ENCODE assay signal across 25 cellular contexts in the genomic region with DNA sequence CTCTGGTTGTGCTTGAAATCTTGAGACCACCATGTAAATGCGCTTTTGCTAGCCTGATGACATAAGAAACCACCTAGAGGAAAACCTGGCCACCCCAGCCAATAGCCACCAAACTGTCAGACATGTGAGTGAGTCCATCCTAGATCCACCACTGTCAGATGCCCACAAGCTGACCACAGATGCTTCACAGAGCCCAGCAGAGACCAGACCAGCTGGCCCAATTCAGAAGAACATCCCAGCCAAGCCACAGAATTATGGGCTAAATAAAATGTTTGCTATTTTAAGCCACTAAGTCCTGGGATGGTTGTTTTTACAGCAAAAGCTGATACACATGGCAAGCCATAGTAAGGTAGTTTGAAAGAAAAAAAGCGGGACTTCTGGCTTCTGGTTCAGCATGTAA.
"Had no signal": no experiment of that assay in that cellular context is flagged by ENCODE, and none has a peak within 500 bp of the region (broad histone marks: within the 10 kb centered on the region; RNA-seq: fewer than 3 reads in every experiment).

No MANE protein-coding gene starts in this region.

- H3K36me3 ChIP-seq: left lung, lower lobe of right lung, ovary, right atrium auricular region, right lobe of liver, stomach, thyroid gland, transverse colon, upper lobe of right lung had no signal

- H3K27ac ChIP-seq: left lung, lower lobe of right lung, ovary, right atrium auricular region, right lobe of liver, skin epidermis, stomach, testis, thyroid gland, transverse colon, upper lobe of right lung had no signal

- H3K4me3 ChIP-seq: left lung, lower lobe of right lung, ovary, right atrium auricular region, right lobe of liver, skin epidermis, stomach, testis, thyroid gland, transverse colon, upper lobe of right lung had no signal

- H3K4me1 ChIP-seq: left lung, lower lobe of right lung, right atrium auricular region, right lobe of liver, stomach, testis, thyroid gland, transverse colon, upper lobe of right lung had no signal

- H3K9me3 ChIP-seq: lower lobe of right lung, ovary, testis, thyroid gland, transverse colon, upper lobe of right lung had no signal

- DNase-seq: hypothalamus; immature natural killer cell; kidney; left colon; left lung; lower lobe of right lung; mammary epithelial cell; mesenchymal stem cell; naive thymus-derived CD4-positive, alpha-beta T cell; ovary; right lobe of liver; stimulated activated CD4-positive, alpha-beta T cell treated with anti-CD3 and anti-CD28 coated beads, Interleukin-12 subunit alpha, Interleukin-12 subunit beta, amount 100 ng/mL, for 4 hours; stimulated activated CD4-positive, alpha-beta T cell treated with anti-CD3 and anti-CD28 coated beads, Interleukin-15, amount 100 ng/mL, for 24 hours; stimulated activated CD4-positive, alpha-beta T cell treated with anti-CD3 and anti-CD28 coated beads, Interleukin-2, amount 100 ng/mL, for 24 hours; stimulated activated CD4-positive, alpha-beta T cell treated with anti-CD3 and anti-CD28 coated beads, Interleukin-4, amount 100 ng/mL, for 1 hour; stimulated activated naive B cell treated with anti-CD40 and anti-IgM and Interleukin-4, amounts not matched to agents 10 μg/mL and 1 μg/mL and 100 μg/mL, for 72 hours; stimulated activated naive CD8-positive, alpha-beta T cell treated with anti-CD3 and anti-CD28 coated beads, Interleukin-15, Interleukin-2, amounts not matched to agents 100 U/mL and 50 U/mL, for 24 hours; stomach; testis; thyroid gland; transverse colon; upper lobe of right lung had no signal

- ATAC-seq: left colon; left lung; lower lobe of right lung; naive thymus-derived CD4-positive, alpha-beta T cell; natural killer cell treated with Interleukin-12 subunit alpha and Interleukin-12 subunit beta and Interleukin-15 and Interleukin-18, amount 100 ng/mL, for 72 hours; right lobe of liver; stimulated activated naive B cell treated with anti-CD40 and anti-IgM and Interleukin-4, amounts not matched to agents 10 μg/mL and 1 μg/mL and 100 μg/mL, for 72 hours; stimulated activated naive CD8-positive, alpha-beta T cell treated with anti-CD3 and anti-CD28 coated beads, Interleukin-15, Interleukin-2, amounts not matched to agents 100 U/mL and 50 U/mL, for 24 hours; upper lobe of right lung had no signal

- H3K27me3 ChIP-seq: left lung, ovary, right atrium auricular region, right lobe of liver, stomach, testis, thyroid gland, transverse colon, upper lobe of right lung had no signal
